ENCODE assay signal across 31 cellular contexts in the genomic region with DNA sequence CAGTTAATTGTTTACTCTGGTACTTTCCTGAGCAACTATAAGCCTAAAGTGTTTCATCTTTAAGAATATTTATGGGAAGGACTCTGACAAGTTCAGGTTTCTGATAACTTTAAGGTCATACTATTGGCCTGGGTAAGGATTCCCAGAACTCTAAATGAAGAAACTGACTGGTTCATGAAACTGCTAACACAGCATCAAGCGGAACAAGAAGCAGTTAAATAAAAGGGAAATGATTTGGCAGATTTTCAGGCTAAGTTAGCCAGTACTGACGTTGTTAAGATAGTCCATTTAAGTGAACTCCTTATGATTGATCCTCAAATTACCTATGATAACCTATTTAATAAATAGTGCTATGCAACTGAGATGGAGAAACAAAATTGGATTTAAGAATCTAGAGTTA.
"Had no signal": no experiment of that assay in that cellular context is flagged by ENCODE, and none has a peak within 500 bp of the region (broad histone marks: within the 10 kb centered on the region; RNA-seq: fewer than 3 reads in every experiment).

No MANE protein-coding gene starts in this region.

- FAIRE-seq: endometrium, endothelial cell of umbilical vein had no signal

- H3K27me3 ChIP-seq: adrenal gland, body of pancreas, cardiac muscle cell, colonic mucosa, esophagus squamous epithelium had no signal

- DNase-seq: activated CD4-positive, alpha-beta memory T cell treated with anti-CD3 and anti-CD28 coated beads for 36 hours; activated CD4-positive, alpha-beta T cell treated with anti-CD3 and anti-CD28 coated beads for 36 hours; activated CD4-positive, alpha-beta T cell treated with anti-CD3 and anti-CD28 coated beads, Interleukin-2, amount 10 ng/mL, durations not matched to agents 24 days and 14 days; activated CD4-positive, CD25-positive, alpha-beta regulatory T cell; activated CD4-positive, CD25-positive, alpha-beta regulatory T cell treated with anti-CD3 and anti-CD28 coated beads, Interleukin-2, amount 50 U/mL, for 72 hours; activated CD8-positive, alpha-beta memory T cell treated with anti-CD3 and anti-CD28 coated beads, Interleukin-2, amount 10 ng/mL, durations not matched to agents 7 days and 5 days; activated CD8-positive, alpha-beta memory T cell treated with anti-CD3 and anti-CD28 coated beads, Interleukin-2, amount 50 U/mL, for 4 hours; activated CD8-positive, alpha-beta T cell treated with anti-CD3 and anti-CD28 coated beads, Interleukin-2, amount 10 ng/mL, durations not matched to agents 7 days and 5 days; activated effector memory CD4-positive, alpha-beta T cell treated with anti-CD3 and anti-CD28 coated beads, Interleukin-2, amount 50 U/mL, for 16 hours; activated naive CD4-positive, alpha-beta T cell treated with anti-CD3 and anti-CD28 coated beads for 36 hours; activated naive CD8-positive, alpha-beta T cell treated with anti-CD3 and anti-CD28 coated beads for 36 hours; activated naive CD8-positive, alpha-beta T cell treated with anti-CD3 and anti-CD28 coated beads, Interleukin-2, amount 50 U/mL, for 24 hours; activated T-cell treated with anti-CD3 and anti-CD28 coated beads, Interleukin-2, amount 50 U/mL, for 1 hour; activated T-cell treated with anti-CD3 and anti-CD28 coated beads, Interleukin-2, amount 50 U/mL, for 48 hours; adrenal gland; amygdala; aorta; body of pancreas; central memory CD4-positive, alpha-beta T cell; cerebellar nuclear complex; colonic mucosa; effector CD8-positive, alpha-beta T cell; esophagus squamous epithelium; foreskin melanocyte; head of caudate nucleus; hippocampal formation; T-helper 2 cell had no signal

- ATAC-seq: activated CD4-positive, alpha-beta T cell treated with anti-CD3 and anti-CD28 coated beads for 36 hours; activated CD8-positive, alpha-beta memory T cell treated with anti-CD3 and anti-CD28 coated beads, Interleukin-2, amount 10 ng/mL, durations not matched to agents 7 days and 5 days; activated CD8-positive, alpha-beta T cell treated with anti-CD3 and anti-CD28 coated beads, Interleukin-2, amount 10 ng/mL, durations not matched to agents 7 days and 5 days; activated naive CD8-positive, alpha-beta T cell treated with anti-CD3 and anti-CD28 coated beads, Interleukin-2, amount 50 U/mL, for 24 hours; body of pancreas had no signal

- H3K36me3 ChIP-seq: adrenal gland, cardiac muscle cell, colonic mucosa, esophagus squamous epithelium had no signal

- H3K4me1 ChIP-seq: adrenal gland, body of pancreas, colonic mucosa had no signal

- H3K27ac ChIP-seq: adrenal gland, body of pancreas, cardiac muscle cell, colonic mucosa, epithelial cell of prostate had no signal

- H3K4me3 ChIP-seq: adrenal gland, body of pancreas, cardiac muscle cell, colonic mucosa, esophagus squamous epithelium had no signal

- H3K9me3 ChIP-seq: adrenal gland, body of pancreas, colonic mucosa, esophagus squamous epithelium had no signal
